In the genomic region with DNA sequence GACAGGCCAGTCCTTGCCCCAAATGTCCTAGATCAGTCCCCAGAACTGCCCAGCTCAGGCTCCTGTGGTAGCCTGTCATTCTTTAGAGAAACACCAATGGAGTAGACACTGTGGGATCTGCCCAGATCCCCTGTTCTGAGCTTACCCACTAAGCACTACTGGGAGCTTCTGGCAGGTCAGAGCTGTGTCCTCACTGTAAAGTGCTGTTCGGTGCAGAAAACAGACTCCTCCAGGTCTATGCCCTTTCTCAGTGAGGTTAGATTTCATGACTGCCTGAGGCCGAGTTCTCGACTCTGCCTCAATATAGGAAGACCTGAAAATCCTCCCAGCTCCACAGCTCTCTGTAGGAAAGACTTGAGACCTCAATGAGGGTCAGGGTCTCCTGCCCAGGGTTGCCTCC, we compare ENCODE assay signal across 17 cellular contexts.
DNase-seq lines count a peak whose midpoint lies in the region; ATAC-seq, FAIRE-seq and TF ChIP-seq lines count a peak whose summit lies in the region.
"Had no signal": no experiment of that assay in that cellular context is flagged by ENCODE, and none has a peak within 500 bp of the region (broad histone marks: within the 10 kb centered on the region; RNA-seq: fewer than 3 reads in every experiment).

No MANE protein-coding gene starts in this region.

- FAIRE-seq in HTR-8/SVneo (lab: Jason Lieb, UNC): no peak
- FAIRE-seq: GM18507, islet of Langerhans had no signal

- H3K27ac Mint-ChIP-seq in activated CD4-positive, alpha-beta T cell treated with anti-CD3 and anti-CD28 coated beads, Interleukin-2, amount 10 ng/mL, durations not matched to agents 7 days and 5 days: peak overlapping the region; percentile 98
- H3K27ac Mint-ChIP-seq in activated naive CD4-positive, alpha-beta T cell treated with anti-CD3 and anti-CD28 coated beads, Interleukin-2, amount 50 U/mL, for 72 hours: peak overlapping the region; percentile 36 to 76
- peak overlapping the region; percentile 91 for H3K27ac Mint-ChIP-seq in stimulated activated effector memory CD8-positive, alpha-beta T cell treated with anti-CD3 and anti-CD28 coated beads, Interleukin-12 subunit alpha, Interleukin-12 subunit beta, amount 100 ng/mL, for 72 hours
- H3K27ac Mint-ChIP-seq: GM23338 had no signal

- no peaks in the 10 kb centered on the region for H4K20me1 ChIP-seq in KMS-11 (ENCODE audit: insufficient read depth)

- CTCF ChIA-PET in activated CD4-positive, alpha-beta T cell treated with anti-CD3 and anti-CD28 coated beads, Interleukin-2, amount 10 ng/mL, durations not matched to agents 7 days and 5 days (lab: Charles Lee): interaction anchor here (0.8 to 2.7 kb wide), 4 partner anchors 10 to 29 kb away, joined by 3 to 10 read pairs (median 5); no protein-coding TSS in a partner anchor

- no peaks in the 10 kb centered on the region for H3K9me3 Mint-ChIP-seq in activated CD4-positive, alpha-beta T cell treated with anti-CD3 and anti-CD28 coated beads, Interleukin-2, amount 10 ng/mL, durations not matched to agents 7 days and 5 days
- peaks cover 0 to 5% of the 10 kb centered on the region in 2 donors for H3K9me3 Mint-ChIP-seq in activated naive CD4-positive, alpha-beta T cell treated with anti-CD3 and anti-CD28 coated beads, Interleukin-2, amount 50 U/mL, for 72 hours
- H3K9me3 Mint-ChIP-seq in stimulated activated effector memory CD8-positive, alpha-beta T cell treated with anti-CD3 and anti-CD28 coated beads, Interleukin-12 subunit alpha, Interleukin-12 subunit beta, amount 100 ng/mL, for 72 hours: no peaks in the 10 kb centered on the region
- H3K9me3 Mint-ChIP-seq: GM23338 had no signal

- H3K4me1 ChIP-seq in KMS-11 (ENCODE audit: low read depth, poor library complexity, severe bottlenecking): peaks cover 98% of the 10 kb centered on the region
- H3K4me1 ChIP-seq: parathyroid adenoma had no signal

- peak overlapping the region; percentile 100 for H3K4me2 ChIP-seq in KMS-11
- H3K4me2 ChIP-seq: GM23338 had no signal

- no peaks in the 10 kb centered on the region for H3K27me3 ChIP-seq in KMS-11 (ENCODE audit: insufficient read depth, low read depth)

- no peaks in the 10 kb centered on the region for H3K27me3 Mint-ChIP-seq in activated CD4-positive, alpha-beta T cell treated with anti-CD3 and anti-CD28 coated beads, Interleukin-2, amount 10 ng/mL, durations not matched to agents 7 days and 5 days

- DNase-seq in activated CD4-positive, alpha-beta T cell treated with anti-CD3 and anti-CD28 coated beads, Interleukin-2, amount 10 ng/mL, durations not matched to agents 7 days and 5 days: no peak
- DNase-seq in activated CD4-positive, alpha-beta T cell treated with anti-CD3 and anti-CD28 coated beads for 48 hours: no peak
- DNase-seq in activated naive CD4-positive, alpha-beta T cell treated with anti-CD3 and anti-CD28 coated beads, Interleukin-2, amount 50 U/mL, for 72 hours (ENCODE audit: low spot score in 2 of 2): no peak
- no peak for DNase-seq in stimulated activated effector memory CD8-positive, alpha-beta T cell treated with anti-CD3 and anti-CD28 coated beads, Interleukin-12 subunit alpha, Interleukin-12 subunit beta, amount 100 ng/mL, for 72 hours (ENCODE audit: low spot score in 2 of 2)
- no peak for DNase-seq in HTR-8/SVneo (ENCODE audit: insufficient read length, low spot score)
- DNase-seq in DMS53 treated with DMSO at 0.1 percent for 48 hours (lab: John Stamatoyannopoulos, UW; ENCODE audit: unreplicated experiment): no peak
- DNase-seq in pons (ENCODE audit: low spot score): no peak
- DNase-seq: NCI-H1436 treated with DMSO at 0.1 percent for 48 hours, NCI-H2171, NCI-H748 treated with DMSO at 0.1 percent for 48 hours had no signal

- no peaks in the 10 kb centered on the region for H3K36me3 ChIP-seq in KMS-11 (ENCODE audit: insufficient read depth)

- peaks cover 93% of the 10 kb centered on the region for H3K4me1 Mint-ChIP-seq in activated CD4-positive, alpha-beta T cell treated with anti-CD3 and anti-CD28 coated beads, Interleukin-2, amount 10 ng/mL, durations not matched to agents 7 days and 5 days
- peaks cover 92% of the 10 kb centered on the region for H3K4me1 Mint-ChIP-seq in stimulated activated effector memory CD8-positive, alpha-beta T cell treated with anti-CD3 and anti-CD28 coated beads, Interleukin-12 subunit alpha, Interleukin-12 subunit beta, amount 100 ng/mL, for 72 hours

- peak overlapping the region; percentile 70 for H3K4me3 Mint-ChIP-seq in activated CD4-positive, alpha-beta T cell treated with anti-CD3 and anti-CD28 coated beads, Interleukin-2, amount 10 ng/mL, durations not matched to agents 7 days and 5 days
- peak overlapping the region; percentile 59 for H3K4me3 Mint-ChIP-seq in stimulated activated effector memory CD8-positive, alpha-beta T cell treated with anti-CD3 and anti-CD28 coated beads, Interleukin-12 subunit alpha, Interleukin-12 subunit beta, amount 100 ng/mL, for 72 hours
- H3K4me3 Mint-ChIP-seq: GM23338 had no signal

- no peak for TF ChIP-seq CTCF in KMS-11 (conservative IDR thresholded peaks at IDR 0.05; ENCODE audit: low read depth, low read length)

- peaks cover 18% of the 10 kb centered on the region for H3K36me3 Mint-ChIP-seq in activated CD4-positive, alpha-beta T cell treated with anti-CD3 and anti-CD28 coated beads, Interleukin-2, amount 10 ng/mL, durations not matched to agents 7 days and 5 days (ENCODE audit: low read depth)
- H3K36me3 Mint-ChIP-seq in activated naive CD4-positive, alpha-beta T cell treated with anti-CD3 and anti-CD28 coated beads, Interleukin-2, amount 50 U/mL, for 72 hours: no peaks in the 10 kb centered on the region
- H3K36me3 Mint-ChIP-seq in stimulated activated effector memory CD8-positive, alpha-beta T cell treated with anti-CD3 and anti-CD28 coated beads, Interleukin-12 subunit alpha, Interleukin-12 subunit beta, amount 100 ng/mL, for 72 hours: peaks cover 7% of the 10 kb centered on the region

- POLR2A ChIA-PET in activated CD4-positive, alpha-beta T cell treated with anti-CD3 and anti-CD28 coated beads, Interleukin-2, amount 10 ng/mL, durations not matched to agents 7 days and 5 days (lab: Charles Lee): no interaction called here

- H3K79me2 ChIP-seq in KMS-11 (ENCODE audit: insufficient read depth, low read depth): no peaks in the 10 kb centered on the region
- H3K79me2 ChIP-seq: parathyroid adenoma had no signal

- peak overlapping the region; percentile 79 for H3K27ac ChIP-seq in KMS-11
- H3K27ac ChIP-seq: C4-2B, parathyroid adenoma had no signal

- H2AFZ ChIP-seq in KMS-11 (ENCODE audit: low read depth): peak overlapping the region; percentile 15
- H2AFZ ChIP-seq: GM23338, parathyroid adenoma had no signal

- peak overlapping the region; percentile 16; the same call in 1 of the 2 replicates for H3K9ac ChIP-seq in KMS-11
- H3K9ac ChIP-seq: parathyroid adenoma had no signal

- H3K4me3 ChIP-seq in KMS-11 (IDR thresholded peaks at IDR 0.05; ENCODE audit: insufficient read depth, low read depth, low read length): no peak overlapping the region
- H3K4me3 ChIP-seq: GM23338, lung had no signal

- no peak for ATAC-seq in activated naive CD4-positive, alpha-beta T cell treated with anti-CD3 and anti-CD28 coated beads, Interleukin-2, amount 50 U/mL, for 72 hours
- ATAC-seq in stimulated activated effector memory CD8-positive, alpha-beta T cell treated with anti-CD3 and anti-CD28 coated beads, Interleukin-12 subunit alpha, Interleukin-12 subunit beta, amount 100 ng/mL, for 72 hours: no peak
